Comparison of ENCODE assay signal across 8 cellular contexts in genomic region chr21:44800103-44800502, GRCh38. TPM values are rescaled to one million over a fixed set of nuclear protein-coding genes. Genes with fewer than 3 reads are reported as not detected.
A peak's percentile ranks its signal among the peaks of the same experiment; 100 is the strongest.
DNase-seq lines count a peak whose midpoint lies in the region; ATAC-seq and TF ChIP-seq lines count a peak whose summit lies in the region.

No MANE protein-coding gene starts in this region.

- WGBS in smooth muscle cell (ENCODE audit: low lambda C conversion rate) = 53% methylated on average over 12 of the region's 12 CpGs
- WGBS in lower leg skin, 2 donors = 36 to 45% methylated on average over 12 of the region's 12 CpGs

- H3K79me2 ChIP-seq in fibroblast of lung (ENCODE audit: control insufficient read depth, insufficient read depth, low read length) (peaks cover 58% of the 10 kb centered on the region), smooth muscle cell (ENCODE audit: low read depth) (peaks cover 67% of the 10 kb centered on the region)

- CTCF ChIA-PET in AG04450 (lab: Charles Lee) = interaction anchor here (0.6 to 3.4 kb wide), 13 partner anchors 9 to 366 kb away, joined by 3 to 22 read pairs (median 3); partner anchors contain the start of gene SLX9
- CTCF ChIA-PET in T-cell (lab: Charles Lee) = interaction anchor here in 1 of 2 donors (1.0 to 2.5 kb wide), 7 partner anchors 17 to 328 kb away, joined by 3 to 12 read pairs (median 6); partner anchors contain the start of genes PTTG1IP and SUMO3

- no peak for TF ChIP-seq POLR2A in lower leg skin (IDR thresholded peaks at IDR 0.05)

- intact Hi-C loops in lower leg skin (cut with DNase I; ENCODE audit: low total_unique reads) = loop anchor here (10.0 kb wide), 1 partner anchor 135 kb away; no protein-coding TSS in a partner anchor

- peaks cover 9% of the 10 kb centered on the region for H3F3A ChIP-seq in smooth muscle cell (ENCODE audit: low read depth)

- H3K9ac ChIP-seq in fibroblast of lung (ENCODE audit: insufficient read depth, low read length) (no peak overlapping the region), smooth muscle cell (ENCODE audit: low read depth) (no peak overlapping the region)

- H3K36me3 ChIP-seq in H7 (replicated peaks; ENCODE audit: control insufficient read depth, insufficient read depth, low read length) (peaks cover 4% of the 10 kb centered on the region), fibroblast of lung (ENCODE audit: control insufficient read depth, insufficient read depth, low read length) (peaks cover 10% of the 10 kb centered on the region), smooth muscle cell (ENCODE audit: low read depth) (peaks cover 3% of the 10 kb centered on the region)

- H3K27ac ChIP-seq in AG04450 (ENCODE audit: low read depth, low read length) (no peak overlapping the region), fibroblast of lung (ENCODE audit: insufficient read depth, low read length) (no peak overlapping the region), smooth muscle cell (ENCODE audit: low read depth) (no peak overlapping the region)

- no peaks in the 10 kb centered on the region for H3K9me3 Mint-ChIP-seq in T-cell

- DNase-seq in AG04450 (ENCODE audit: low read depth, low spot score) = no peak
- DNase-seq in H7 = peak; percentile 66
- no peak for DNase-seq in T-cell
- peak; percentile 38 to 61 for DNase-seq in fibroblast of lung (ENCODE audit: low read depth in 2 of 2)
- no peak for DNase-seq in smooth muscle cell (lab: John Stamatoyannopoulos, UW; ENCODE audit: unreplicated experiment)
- DNase-seq in lower leg skin (ENCODE audit: low spot score in 2 of 2) = no peak
- DNase-seq in GM19238 (ENCODE audit: insufficient read length, low spot score) = no peak

- H2AFZ ChIP-seq in fibroblast of lung (ENCODE audit: low read length) (no peak overlapping the region), smooth muscle cell (ENCODE audit: low read depth) (no peak overlapping the region)

- H4K20me1 ChIP-seq in fibroblast of lung (ENCODE audit: control insufficient read depth, extremely low read depth, insufficient read depth, low read length) (no peaks in the 10 kb centered on the region), smooth muscle cell (ENCODE audit: low read depth) (peaks cover 47% of the 10 kb centered on the region)

- ATAC-seq in T-cell (replicated peaks in 1 of 4) (no peak), HG02870 (IDR thresholded peaks at IDR 0.05; ENCODE audit: unreplicated experiment) (no peak)

- H3K36me3 Mint-ChIP-seq in T-cell = peaks cover 16% of the 10 kb centered on the region

- H3K27ac Mint-ChIP-seq in T-cell = peak overlapping the region; percentile 89 to 97

- peaks cover 58 to 60% (median 59%) of the 10 kb centered on the region in 3 donors for H3K4me1 Mint-ChIP-seq in T-cell

- H3K4me3 ChIP-seq in AG04450 (ENCODE audit: low read depth, low read length) (peak overlapping the region; percentile 87), H7 (ENCODE audit: insufficient read depth, low read depth, low read length) (no peak overlapping the region), fibroblast of lung (replicated peaks in 1 of 4; ENCODE audit: control extremely low read depth in 1 of 4, insufficient read depth in 1 of 4, low read depth in 3 of 4, low read length in 4 of 4) (peak overlapping the region; percentile 90 to 97 (median 93)), smooth muscle cell (peak overlapping the region; percentile 97), lower leg skin (ENCODE audit: low read depth, poor library complexity, severe bottlenecking) (no peak overlapping the region)

- H3K4me2 ChIP-seq in fibroblast of lung (ENCODE audit: extremely low read depth, insufficient read depth, low read length) (peak overlapping the region; percentile 95), smooth muscle cell (peak overlapping the region; percentile 98)

- H3K9me3 ChIP-seq in AG04450 (ENCODE audit: control insufficient read depth, insufficient read depth, low read length) = no peaks in the 10 kb centered on the region
- H3K9me3 ChIP-seq in fibroblast of lung (ENCODE audit: control insufficient read depth, insufficient read depth, low read depth, low read length) = no peaks in the 10 kb centered on the region
- no peaks in the 10 kb centered on the region for H3K9me3 ChIP-seq in smooth muscle cell (replicated peaks; ENCODE audit: low read depth)

- H3K27me3 Mint-ChIP-seq in T-cell = no peaks in the 10 kb centered on the region

- no peaks in the 10 kb centered on the region for H3K27me3 ChIP-seq in AG04450 (ENCODE audit: control insufficient read depth, insufficient read depth, low read length)
- no peaks in the 10 kb centered on the region for H3K27me3 ChIP-seq in H7 (ENCODE audit: control insufficient read depth, insufficient read depth, low read length)
- H3K27me3 ChIP-seq in fibroblast of lung (ENCODE audit: control insufficient read depth, insufficient read depth, low read length) = no peaks in the 10 kb centered on the region
- no peaks in the 10 kb centered on the region for H3K27me3 ChIP-seq in smooth muscle cell (ENCODE audit: low read depth)

- peak; percentile 58 for TF ChIP-seq CTCF in AG04450 (IDR thresholded peaks at IDR 0.05; ENCODE audit: low read depth, low read length)
- TF ChIP-seq CTCF in fibroblast of lung (conservative IDR thresholded peaks at IDR 0.05 in 1 of 2, IDR thresholded peaks at IDR 0.05 in 1 of 2; ENCODE audit: low read depth in 1 of 2, low read length in 2 of 2) = peak; percentile 25 to 51
- TF ChIP-seq CTCF in smooth muscle cell (IDR thresholded peaks at IDR 0.05; ENCODE audit: borderline replicate concordance, insufficient read depth, poor library complexity, severe bottlenecking) = peak; percentile 33
- no peak for TF ChIP-seq CTCF in lower leg skin (IDR thresholded peaks at IDR 0.05)

- H3K4me1 ChIP-seq in fibroblast of lung (ENCODE audit: control insufficient read depth, extremely low read depth, insufficient read depth, low read length) (peaks cover 4% of the 10 kb centered on the region), smooth muscle cell (ENCODE audit: low read depth) (peaks cover 22% of the 10 kb centered on the region)

- peak overlapping the region; percentile 92 to 98 (median 97) for H3K4me3 Mint-ChIP-seq in T-cell

- POLR2A ChIA-PET in AG04450 (lab: Yijun Ruan, JAX) (no interaction called here), T-cell (lab: Charles Lee) (no interaction called here)

RNA-seq across cellular contexts. Expression of gene UBE2G2, which starts 1.5 kb away (rescaled TPM):
- 60.9 and 62.2 TPM in 2 replicates for polyA plus RNA-seq in AG04450 (2011; rRNA removed)
- 49.0 and 49.2 TPM in 2 replicates for polyA minus RNA-seq in AG04450 (2011; rRNA and poly(A)+ RNA removed)
- total RNA-seq in H7 (2014; rRNA removed; shearing (Covaris generic)) = 66.4 and 76.8 TPM in 2 replicates
- 100 to 1,000 TPM; 124 to 157 (median 134) TPM for total RNA-seq in T-cell
- total RNA-seq in fibroblast of lung = 61.9 and 74.2 TPM in 2 replicates
- polyA plus RNA-seq in fibroblast of lung = 49.7 and 63.6 TPM in 2 replicates
- polyA plus RNA-seq in fibroblast of lung (2012) = 44.1 and 50.3 TPM in 2 replicates
- polyA minus RNA-seq in fibroblast of lung (ENCODE audit: low replicate concordance) = 31.1 and 39.6 TPM in 2 replicates
- total RNA-seq in smooth muscle cell = 34.1 and 35.6 TPM in 2 replicates
- polyA plus RNA-seq in smooth muscle cell = 33.1 and 38.0 TPM in 2 replicates
- total RNA-seq in lower leg skin = 10 to 100 TPM; 37.2 to 61.8 (median 49.8) TPM

RNA-seq across cellular contexts. Expression of gene SUMO3, which starts 17.8 kb away (rescaled TPM):
- polyA plus RNA-seq in AG04450 (2011; rRNA removed) (113 and 134 TPM in 2 replicates), fibroblast of lung (190 and 230 TPM in 2 replicates), smooth muscle cell (116 and 124 TPM in 2 replicates)
- 75.0 and 75.8 TPM in 2 replicates for polyA minus RNA-seq in AG04450 (2011; rRNA and poly(A)+ RNA removed)
- 80.8 and 91.1 TPM in 2 replicates for total RNA-seq in H7 (2014; rRNA removed; shearing (Covaris generic))
- total RNA-seq in T-cell (10 to 100 TPM; 49.1 to 77.1 (median 53.7) TPM), fibroblast of lung (74.2 and 96.3 TPM in 2 replicates), smooth muscle cell (82.8 and 87.9 TPM in 2 replicates), lower leg skin (10 to 100 TPM; 35.6 to 52.6 (median 42.5) TPM)
- polyA plus RNA-seq in fibroblast of lung (2012) = 125 and 162 TPM in 2 replicates
- polyA minus RNA-seq in fibroblast of lung (ENCODE audit: low replicate concordance) = 39.3 and 58.6 TPM in 2 replicates

Comparison
In these comparisons a context has a peak if more than half of its experiments do, and no peak if none do; other contexts are left out.
1. DNase-seq: peak in H7 (single experiment) and fibroblast of lung (2 of 2); none in AG04450 (single experiment), T-cell (0 of 34), smooth muscle cell (single experiment), lower leg skin (0 of 2) and GM19238 (single experiment).
2. H3K4me3 ChIP-seq: peak in AG04450 (single experiment), fibroblast of lung (4 of 4) and smooth muscle cell (single experiment); none in H7 (single experiment) and lower leg skin (single experiment).
3. CTCF ChIP-seq: peak in AG04450 (single experiment), fibroblast of lung (2 of 2) and smooth muscle cell (single experiment); none in lower leg skin (0 of 3).